In the genomic region with DNA sequence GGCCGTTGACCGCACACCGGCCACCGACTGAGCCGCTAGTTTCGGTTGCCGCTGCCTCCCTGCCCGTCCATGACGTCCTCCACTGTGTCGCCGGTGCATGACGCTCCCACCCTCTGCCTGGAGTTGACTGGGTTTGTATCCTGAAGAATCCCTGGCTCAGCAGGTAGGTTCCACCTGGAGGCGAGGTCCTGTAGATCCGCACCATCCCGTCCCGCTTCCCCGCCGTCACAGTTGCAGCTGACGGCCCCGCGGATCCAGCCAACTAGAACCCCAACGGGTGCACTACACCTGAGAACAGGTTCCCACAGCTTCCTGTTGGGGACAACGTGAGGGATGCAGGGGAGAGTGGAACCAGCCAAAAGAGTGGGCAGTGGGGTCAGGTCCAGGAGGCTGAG, we compare ENCODE assay signal across 1 cellular context.
TF ChIP-seq lines count a peak whose summit lies in the region.

No MANE protein-coding gene starts in this region.

TF ChIP-seq in K562, 482 proteins besides CTCF, POLR2A, EP300 and RAD21 (continues in another document):
- TF ChIP-seq, protein P1, sequence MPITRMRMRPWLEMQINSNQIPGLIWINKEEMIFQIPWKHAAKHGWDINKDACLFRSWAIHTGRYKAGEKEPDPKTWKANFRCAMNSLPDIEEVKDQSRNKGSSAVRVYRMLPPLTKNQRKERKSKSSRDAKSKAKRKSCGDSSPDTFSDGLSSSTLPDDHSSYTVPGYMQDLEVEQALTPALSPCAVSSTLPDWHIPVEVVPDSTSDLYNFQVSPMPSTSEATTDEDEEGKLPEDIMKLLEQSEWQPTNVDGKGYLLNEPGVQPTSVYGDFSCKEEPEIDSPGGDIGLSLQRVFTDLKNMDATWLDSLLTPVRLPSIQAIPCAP (CRISPR knock-in tag; IDR thresholded peaks at IDR 0.05; ENCODE audit: borderline replicate concordance): no peak
- TF ChIP-seq, protein P2, sequence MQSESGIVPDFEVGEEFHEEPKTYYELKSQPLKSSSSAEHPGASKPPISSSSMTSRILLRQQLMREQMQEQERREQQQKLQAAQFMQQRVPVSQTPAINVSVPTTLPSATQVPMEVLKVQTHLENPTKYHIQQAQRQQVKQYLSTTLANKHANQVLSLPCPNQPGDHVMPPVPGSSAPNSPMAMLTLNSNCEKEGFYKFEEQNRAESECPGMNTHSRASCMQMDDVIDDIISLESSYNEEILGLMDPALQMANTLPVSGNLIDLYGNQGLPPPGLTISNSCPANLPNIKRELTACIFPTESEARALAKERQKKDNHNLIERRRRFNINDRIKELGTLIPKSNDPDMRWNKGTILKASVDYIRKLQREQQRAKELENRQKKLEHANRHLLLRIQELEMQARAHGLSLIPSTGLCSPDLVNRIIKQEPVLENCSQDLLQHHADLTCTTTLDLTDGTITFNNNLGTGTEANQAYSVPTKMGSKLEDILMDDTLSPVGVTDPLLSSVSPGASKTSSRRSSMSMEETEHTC (IDR thresholded peaks at IDR 0.05): no peak
- TF ChIP-seq STAT5A (IDR thresholded peaks at IDR 0.05; ENCODE audit: borderline replicate concordance, low read length): no peak
- no peak for TF ChIP-seq ZNF584 (CRISPR knock-in tag; IDR thresholded peaks at IDR 0.05; ENCODE audit: low read depth)
- no peak for TF ChIP-seq SRSF3 (IDR thresholded peaks at IDR 0.05; ENCODE audit: insufficient read depth, low read length)
- no peak for TF ChIP-seq YBX1 (IDR thresholded peaks at IDR 0.05)
- no peak for TF ChIP-seq PTTG1 (tag; IDR thresholded peaks at IDR 0.05; ENCODE audit: low read depth)
- TF ChIP-seq CSDE1 (IDR thresholded peaks at IDR 0.05): no peak
- no peak for TF ChIP-seq ZNF668 (CRISPR knock-in tag; IDR thresholded peaks at IDR 0.05)
- TF ChIP-seq NCOA6 (IDR thresholded peaks at IDR 0.05): no peak; the same call in 1 of the 2 replicates
- TF ChIP-seq BCOR (IDR thresholded peaks at IDR 0.05): no peak
- TF ChIP-seq, protein P3, sequence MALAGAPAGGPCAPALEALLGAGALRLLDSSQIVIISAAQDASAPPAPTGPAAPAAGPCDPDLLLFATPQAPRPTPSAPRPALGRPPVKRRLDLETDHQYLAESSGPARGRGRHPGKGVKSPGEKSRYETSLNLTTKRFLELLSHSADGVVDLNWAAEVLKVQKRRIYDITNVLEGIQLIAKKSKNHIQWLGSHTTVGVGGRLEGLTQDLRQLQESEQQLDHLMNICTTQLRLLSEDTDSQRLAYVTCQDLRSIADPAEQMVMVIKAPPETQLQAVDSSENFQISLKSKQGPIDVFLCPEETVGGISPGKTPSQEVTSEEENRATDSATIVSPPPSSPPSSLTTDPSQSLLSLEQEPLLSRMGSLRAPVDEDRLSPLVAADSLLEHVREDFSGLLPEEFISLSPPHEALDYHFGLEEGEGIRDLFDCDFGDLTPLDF (CRISPR knock-in tag; IDR thresholded peaks at IDR 0.05): no peak
- no peak for TF ChIP-seq ZNF589 (CRISPR knock-in tag; IDR thresholded peaks at IDR 0.05; ENCODE audit: low read depth)
- TF ChIP-seq SP1 (CRISPR knock-in tag; IDR thresholded peaks at IDR 0.05): no peak
- TF ChIP-seq, protein P4, sequence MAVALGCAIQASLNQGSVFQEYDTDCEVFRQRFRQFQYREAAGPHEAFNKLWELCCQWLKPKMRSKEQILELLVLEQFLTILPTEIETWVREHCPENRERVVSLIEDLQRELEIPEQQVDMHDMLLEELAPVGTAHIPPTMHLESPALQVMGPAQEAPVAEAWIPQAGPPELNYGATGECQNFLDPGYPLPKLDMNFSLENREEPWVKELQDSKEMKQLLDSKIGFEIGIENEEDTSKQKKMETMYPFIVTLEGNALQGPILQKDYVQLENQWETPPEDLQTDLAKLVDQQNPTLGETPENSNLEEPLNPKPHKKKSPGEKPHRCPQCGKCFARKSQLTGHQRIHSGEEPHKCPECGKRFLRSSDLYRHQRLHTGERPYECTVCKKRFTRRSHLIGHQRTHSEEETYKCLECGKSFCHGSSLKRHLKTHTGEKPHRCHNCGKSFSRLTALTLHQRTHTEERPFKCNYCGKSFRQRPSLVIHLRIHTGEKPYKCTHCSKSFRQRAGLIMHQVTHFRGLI (CRISPR knock-in tag; IDR thresholded peaks at IDR 0.05): no peak
- TF ChIP-seq GTF2E2 (tag; IDR thresholded peaks at IDR 0.05): no peak
- TF ChIP-seq ZNF311 (CRISPR knock-in tag; IDR thresholded peaks at IDR 0.05): no peak
- no peak for TF ChIP-seq SPI1 (IDR thresholded peaks at IDR 0.05; ENCODE audit: borderline replicate concordance, low read depth, low read length)
- TF ChIP-seq ZNF140 (CRISPR knock-in tag; IDR thresholded peaks at IDR 0.05): no peak
- no peak for TF ChIP-seq SMARCC2 (IDR thresholded peaks at IDR 0.05; ENCODE audit: low read depth)
- TF ChIP-seq, protein P5, sequence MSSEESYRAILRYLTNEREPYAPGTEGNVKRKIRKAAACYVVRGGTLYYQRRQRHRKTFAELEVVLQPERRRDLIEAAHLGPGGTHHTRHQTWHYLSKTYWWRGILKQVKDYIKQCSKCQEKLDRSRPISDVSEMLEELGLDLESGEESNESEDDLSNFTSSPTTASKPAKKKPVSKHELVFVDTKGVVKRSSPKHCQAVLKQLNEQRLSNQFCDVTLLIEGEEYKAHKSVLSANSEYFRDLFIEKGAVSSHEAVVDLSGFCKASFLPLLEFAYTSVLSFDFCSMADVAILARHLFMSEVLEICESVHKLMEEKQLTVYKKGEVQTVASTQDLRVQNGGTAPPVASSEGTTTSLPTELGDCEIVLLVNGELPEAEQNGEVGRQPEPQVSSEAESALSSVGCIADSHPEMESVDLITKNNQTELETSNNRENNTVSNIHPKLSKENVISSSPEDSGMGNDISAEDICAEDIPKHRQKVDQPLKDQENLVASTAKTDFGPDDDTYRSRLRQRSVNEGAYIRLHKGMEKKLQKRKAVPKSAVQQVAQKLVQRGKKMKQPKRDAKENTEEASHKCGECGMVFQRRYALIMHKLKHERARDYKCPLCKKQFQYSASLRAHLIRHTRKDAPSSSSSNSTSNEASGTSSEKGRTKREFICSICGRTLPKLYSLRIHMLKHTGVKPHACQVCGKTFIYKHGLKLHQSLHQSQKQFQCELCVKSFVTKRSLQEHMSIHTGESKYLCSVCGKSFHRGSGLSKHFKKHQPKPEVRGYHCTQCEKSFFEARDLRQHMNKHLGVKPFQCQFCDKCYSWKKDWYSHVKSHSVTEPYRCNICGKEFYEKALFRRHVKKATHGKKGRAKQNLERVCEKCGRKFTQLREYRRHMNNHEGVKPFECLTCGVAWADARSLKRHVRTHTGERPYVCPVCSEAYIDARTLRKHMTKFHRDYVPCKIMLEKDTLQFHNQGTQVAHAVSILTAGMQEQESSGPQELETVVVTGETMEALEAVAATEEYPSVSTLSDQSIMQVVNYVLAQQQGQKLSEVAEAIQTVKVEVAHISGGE (CRISPR knock-in tag; IDR thresholded peaks at IDR 0.05): no peak; a peak in 1 of 6 replicates
- TF ChIP-seq, protein P6, sequence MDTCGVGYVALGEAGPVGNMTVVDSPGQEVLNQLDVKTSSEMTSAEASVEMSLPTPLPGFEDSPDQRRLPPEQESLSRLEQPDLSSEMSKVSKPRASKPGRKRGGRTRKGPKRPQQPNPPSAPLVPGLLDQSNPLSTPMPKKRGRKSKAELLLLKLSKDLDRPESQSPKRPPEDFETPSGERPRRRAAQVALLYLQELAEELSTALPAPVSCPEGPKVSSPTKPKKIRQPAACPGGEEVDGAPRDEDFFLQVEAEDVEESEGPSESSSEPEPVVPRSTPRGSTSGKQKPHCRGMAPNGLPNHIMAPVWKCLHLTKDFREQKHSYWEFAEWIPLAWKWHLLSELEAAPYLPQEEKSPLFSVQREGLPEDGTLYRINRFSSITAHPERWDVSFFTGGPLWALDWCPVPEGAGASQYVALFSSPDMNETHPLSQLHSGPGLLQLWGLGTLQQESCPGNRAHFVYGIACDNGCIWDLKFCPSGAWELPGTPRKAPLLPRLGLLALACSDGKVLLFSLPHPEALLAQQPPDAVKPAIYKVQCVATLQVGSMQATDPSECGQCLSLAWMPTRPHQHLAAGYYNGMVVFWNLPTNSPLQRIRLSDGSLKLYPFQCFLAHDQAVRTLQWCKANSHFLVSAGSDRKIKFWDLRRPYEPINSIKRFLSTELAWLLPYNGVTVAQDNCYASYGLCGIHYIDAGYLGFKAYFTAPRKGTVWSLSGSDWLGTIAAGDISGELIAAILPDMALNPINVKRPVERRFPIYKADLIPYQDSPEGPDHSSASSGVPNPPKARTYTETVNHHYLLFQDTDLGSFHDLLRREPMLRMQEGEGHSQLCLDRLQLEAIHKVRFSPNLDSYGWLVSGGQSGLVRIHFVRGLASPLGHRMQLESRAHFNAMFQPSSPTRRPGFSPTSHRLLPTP (IDR thresholded peaks at IDR 0.05; ENCODE audit: borderline replicate concordance, extremely low read depth, insufficient read length): no peak
- TF ChIP-seq BACH1 (tag; IDR thresholded peaks at IDR 0.05): no peak
- TF ChIP-seq, protein P7, sequence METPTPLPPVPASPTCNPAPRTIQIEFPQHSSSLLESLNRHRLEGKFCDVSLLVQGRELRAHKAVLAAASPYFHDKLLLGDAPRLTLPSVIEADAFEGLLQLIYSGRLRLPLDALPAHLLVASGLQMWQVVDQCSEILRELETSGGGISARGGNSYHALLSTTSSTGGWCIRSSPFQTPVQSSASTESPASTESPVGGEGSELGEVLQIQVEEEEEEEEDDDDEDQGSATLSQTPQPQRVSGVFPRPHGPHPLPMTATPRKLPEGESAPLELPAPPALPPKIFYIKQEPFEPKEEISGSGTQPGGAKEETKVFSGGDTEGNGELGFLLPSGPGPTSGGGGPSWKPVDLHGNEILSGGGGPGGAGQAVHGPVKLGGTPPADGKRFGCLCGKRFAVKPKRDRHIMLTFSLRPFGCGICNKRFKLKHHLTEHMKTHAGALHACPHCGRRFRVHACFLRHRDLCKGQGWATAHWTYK (CRISPR knock-in tag; IDR thresholded peaks at IDR 0.05): no peak
- TF ChIP-seq DACH1 (IDR thresholded peaks at IDR 0.05; ENCODE audit: partially characterized antibody): no peak
- TF ChIP-seq ZNF431 (CRISPR knock-in tag; IDR thresholded peaks at IDR 0.05): no peak
- no peak for TF ChIP-seq POLR3G (IDR thresholded peaks at IDR 0.05; ENCODE audit: extremely low read depth, insufficient read length, insufficient replicate concordance)
- no peak for TF ChIP-seq GABPB2 (CRISPR knock-in tag; conservative IDR thresholded peaks at IDR 0.05)
- TF ChIP-seq CBX5 (IDR thresholded peaks at IDR 0.05; ENCODE audit: borderline replicate concordance, low read depth): no peak
- TF ChIP-seq POLR2AphosphoS2 (IDR thresholded peaks at IDR 0.05; ENCODE audit: low read length): no peak
- TF ChIP-seq, protein P8, sequence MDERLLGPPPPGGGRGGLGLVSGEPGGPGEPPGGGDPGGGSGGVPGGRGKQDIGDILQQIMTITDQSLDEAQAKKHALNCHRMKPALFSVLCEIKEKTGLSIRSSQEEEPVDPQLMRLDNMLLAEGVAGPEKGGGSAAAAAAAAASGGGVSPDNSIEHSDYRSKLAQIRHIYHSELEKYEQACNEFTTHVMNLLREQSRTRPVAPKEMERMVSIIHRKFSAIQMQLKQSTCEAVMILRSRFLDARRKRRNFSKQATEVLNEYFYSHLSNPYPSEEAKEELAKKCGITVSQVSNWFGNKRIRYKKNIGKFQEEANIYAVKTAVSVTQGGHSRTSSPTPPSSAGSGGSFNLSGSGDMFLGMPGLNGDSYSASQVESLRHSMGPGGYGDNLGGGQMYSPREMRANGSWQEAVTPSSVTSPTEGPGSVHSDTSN (CRISPR knock-in tag; IDR thresholded peaks at IDR 0.05; ENCODE audit: low read depth): no peak
- TF ChIP-seq, protein P8 (tag; conservative IDR thresholded peaks at IDR 0.05; ENCODE audit: low read depth): no peak
- TF ChIP-seq, protein P9, sequence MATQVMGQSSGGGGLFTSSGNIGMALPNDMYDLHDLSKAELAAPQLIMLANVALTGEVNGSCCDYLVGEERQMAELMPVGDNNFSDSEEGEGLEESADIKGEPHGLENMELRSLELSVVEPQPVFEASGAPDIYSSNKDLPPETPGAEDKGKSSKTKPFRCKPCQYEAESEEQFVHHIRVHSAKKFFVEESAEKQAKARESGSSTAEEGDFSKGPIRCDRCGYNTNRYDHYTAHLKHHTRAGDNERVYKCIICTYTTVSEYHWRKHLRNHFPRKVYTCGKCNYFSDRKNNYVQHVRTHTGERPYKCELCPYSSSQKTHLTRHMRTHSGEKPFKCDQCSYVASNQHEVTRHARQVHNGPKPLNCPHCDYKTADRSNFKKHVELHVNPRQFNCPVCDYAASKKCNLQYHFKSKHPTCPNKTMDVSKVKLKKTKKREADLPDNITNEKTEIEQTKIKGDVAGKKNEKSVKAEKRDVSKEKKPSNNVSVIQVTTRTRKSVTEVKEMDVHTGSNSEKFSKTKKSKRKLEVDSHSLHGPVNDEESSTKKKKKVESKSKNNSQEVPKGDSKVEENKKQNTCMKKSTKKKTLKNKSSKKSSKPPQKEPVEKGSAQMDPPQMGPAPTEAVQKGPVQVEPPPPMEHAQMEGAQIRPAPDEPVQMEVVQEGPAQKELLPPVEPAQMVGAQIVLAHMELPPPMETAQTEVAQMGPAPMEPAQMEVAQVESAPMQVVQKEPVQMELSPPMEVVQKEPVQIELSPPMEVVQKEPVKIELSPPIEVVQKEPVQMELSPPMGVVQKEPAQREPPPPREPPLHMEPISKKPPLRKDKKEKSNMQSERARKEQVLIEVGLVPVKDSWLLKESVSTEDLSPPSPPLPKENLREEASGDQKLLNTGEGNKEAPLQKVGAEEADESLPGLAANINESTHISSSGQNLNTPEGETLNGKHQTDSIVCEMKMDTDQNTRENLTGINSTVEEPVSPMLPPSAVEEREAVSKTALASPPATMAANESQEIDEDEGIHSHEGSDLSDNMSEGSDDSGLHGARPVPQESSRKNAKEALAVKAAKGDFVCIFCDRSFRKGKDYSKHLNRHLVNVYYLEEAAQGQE (CRISPR knock-in tag; IDR thresholded peaks at IDR 0.05; ENCODE audit: low read depth): no peak
- no peak for TF ChIP-seq ZNF57 (CRISPR knock-in tag; IDR thresholded peaks at IDR 0.05)
- TF ChIP-seq PTBP1 (IDR thresholded peaks at IDR 0.05; ENCODE audit: low read depth, low read length): no peak
- TF ChIP-seq ZNF24 (IDR thresholded peaks at IDR 0.05): no peak
- no peak for TF ChIP-seq PPARD (CRISPR knock-in tag; IDR thresholded peaks at IDR 0.05)
- no peak for TF ChIP-seq CCAR2 (IDR thresholded peaks at IDR 0.05; ENCODE audit: low read depth, low read length)
